In genomic region chr16:17160285-17160854, GRCh38 we compare ENCODE assay signal across 17 cellular contexts.
DNase-seq lines count a peak whose midpoint lies in the region; ATAC-seq, FAIRE-seq and TF ChIP-seq lines count a peak whose summit lies in the region.
"Had no signal": no experiment of that assay in that cellular context is flagged by ENCODE, and none has a peak within 500 bp of the region (broad histone marks: within the 10 kb centered on the region; RNA-seq: fewer than 3 reads in every experiment).

No MANE protein-coding gene starts in this region.

- no peak for FAIRE-seq in astrocyte (lab: Jason Lieb, UNC)
- FAIRE-seq: GM12892 had no signal

- H3K9me2 ChIP-seq in hepatocyte (replicated peaks; ENCODE audit: insufficient read depth), result no peaks in the 10 kb centered on the region

- H3K9me3 Mint-ChIP-seq in astrocyte (ENCODE audit: unreplicated experiment), result peaks cover 2% of the 10 kb centered on the region
- H3K9me3 Mint-ChIP-seq: activated T-cell treated with anti-CD3 and anti-CD28 coated beads, Interleukin-2, amount 50 U/mL, for 24 hours had no signal

- H3K4me1 ChIP-seq in astrocyte (ENCODE audit: insufficient read depth, low read length) (peaks cover 18% of the 10 kb centered on the region), mesendoderm (ENCODE audit: control insufficient read depth, low read depth, low read length) (no peaks in the 10 kb centered on the region), hepatocyte (ENCODE audit: insufficient read depth) (no peaks in the 10 kb centered on the region)
- H3K4me1 ChIP-seq: esophagus squamous epithelium, suprapubic skin had no signal

- no CpG with 5 or more reads among the region's 18 CpGs for WGBS in mesendoderm (ENCODE audit: extremely low coverage, insufficient coverage, low lambda C conversion rate)
- 72% methylated on average over 18 of the region's 18 CpGs for WGBS in hepatocyte (ENCODE audit: low lambda C conversion rate, missing lambda C conversion rate)

- H3K56ac ChIP-seq in mesendoderm (ENCODE audit: low read length), result no peak overlapping the region

- no peak overlapping the region for H3K4me3 Mint-ChIP-seq in astrocyte (ENCODE audit: unreplicated experiment)
- H3K4me3 Mint-ChIP-seq: activated T-cell treated with anti-CD3 and anti-CD28 coated beads, Interleukin-2, amount 50 U/mL, for 24 hours; B cell had no signal

- H3K23ac ChIP-seq in mesendoderm (ENCODE audit: low read length), result no peak overlapping the region

- H3K27ac ChIP-seq in astrocyte (ENCODE audit: low read depth, low read length) (no peak overlapping the region), mesendoderm (ENCODE audit: low read depth, low read length) (peak overlapping the region; percentile 5), hepatocyte (no peak overlapping the region), WERI-Rb-1 (no peak overlapping the region)
- H3K27ac ChIP-seq: esophagus squamous epithelium, suprapubic skin had no signal

- no peak overlapping the region for H3K4ac ChIP-seq in mesendoderm (ENCODE audit: low read depth, low read length)

- H3K27me3 ChIP-seq in astrocyte (ENCODE audit: insufficient read depth, low read length) (no peaks in the 10 kb centered on the region), mesendoderm (ENCODE audit: insufficient read depth, low read length, poor library complexity) (no peaks in the 10 kb centered on the region), hepatocyte (no peaks in the 10 kb centered on the region), WERI-Rb-1 (ENCODE audit: insufficient read depth, low read depth, severe bottlenecking) (no peaks in the 10 kb centered on the region)
- H3K27me3 ChIP-seq: esophagus squamous epithelium, suprapubic skin had no signal

- no peak overlapping the region for H4K5ac ChIP-seq in mesendoderm (ENCODE audit: low read length)

- no peak overlapping the region for H2AFZ ChIP-seq in astrocyte (ENCODE audit: low read depth, low read length)
- H2AFZ ChIP-seq in hepatocyte, result no peak overlapping the region

- peaks cover 13% of the 10 kb centered on the region for H3K36me3 ChIP-seq in astrocyte (ENCODE audit: insufficient read depth, low read length)
- H3K36me3 ChIP-seq in mesendoderm (ENCODE audit: control insufficient read depth, insufficient read depth, low read length), result no peaks in the 10 kb centered on the region
- no peaks in the 10 kb centered on the region for H3K36me3 ChIP-seq in hepatocyte (replicated peaks; ENCODE audit: insufficient read depth, low read depth)
- no peaks in the 10 kb centered on the region for H3K36me3 ChIP-seq in WERI-Rb-1

- H3K4me3 ChIP-seq in astrocyte (ENCODE audit: insufficient read depth, low read depth, low read length), result no peak overlapping the region
- H3K4me3 ChIP-seq in mesendoderm (ENCODE audit: low read length), result no peak overlapping the region
- H3K4me3 ChIP-seq in hepatocyte, result no peak overlapping the region
- no peak overlapping the region for H3K4me3 ChIP-seq in WERI-Rb-1 (ENCODE audit: low read depth, low read length)
- H3K4me3 ChIP-seq: esophagus squamous epithelium, suprapubic skin had no signal

- H3K4me2 ChIP-seq in astrocyte (ENCODE audit: low read length) (peak overlapping the region; percentile 62), mesendoderm (ENCODE audit: low read length) (no peak overlapping the region), hepatocyte (no peak overlapping the region)

- peaks cover 68% of the 10 kb centered on the region for H4K20me1 ChIP-seq in astrocyte (ENCODE audit: insufficient read depth, low read length)
- no peaks in the 10 kb centered on the region for H4K20me1 ChIP-seq in hepatocyte (ENCODE audit: insufficient read depth, poor library complexity, severe bottlenecking)

- H3K79me2 ChIP-seq in astrocyte (ENCODE audit: insufficient read depth, low read length) (no peaks in the 10 kb centered on the region), mesendoderm (ENCODE audit: control insufficient read depth, insufficient read depth, low read length) (no peaks in the 10 kb centered on the region), hepatocyte (no peaks in the 10 kb centered on the region)

- H3K18ac ChIP-seq in mesendoderm (ENCODE audit: low read length), result no peak overlapping the region

- no peak overlapping the region for H2BK5ac ChIP-seq in mesendoderm (ENCODE audit: low read length)

- H3K9me3 ChIP-seq in astrocyte (ENCODE audit: insufficient read depth, low read depth, low read length) (no peaks in the 10 kb centered on the region), hepatocyte (ENCODE audit: low read depth) (no peaks in the 10 kb centered on the region), WERI-Rb-1 (ENCODE audit: severe bottlenecking) (no peaks in the 10 kb centered on the region)
- H3K9me3 ChIP-seq: esophagus squamous epithelium, suprapubic skin had no signal

- H3K27me3 Mint-ChIP-seq in astrocyte (ENCODE audit: low read depth, unreplicated experiment), result no peaks in the 10 kb centered on the region
- H3K27me3 Mint-ChIP-seq: activated T-cell treated with anti-CD3 and anti-CD28 coated beads, Interleukin-2, amount 50 U/mL, for 24 hours; B cell had no signal

- no peaks in the 10 kb centered on the region for H3K79me1 ChIP-seq in mesendoderm (ENCODE audit: low read length)

- peaks cover 13% of the 10 kb centered on the region for H3K36me3 Mint-ChIP-seq in astrocyte (ENCODE audit: low read depth, unreplicated experiment)

- no peak overlapping the region for H2BK15ac ChIP-seq in mesendoderm (replicated peaks; ENCODE audit: low read depth)

- H3K4me1 Mint-ChIP-seq in astrocyte (ENCODE audit: low read depth, unreplicated experiment), result peaks cover 6% of the 10 kb centered on the region

- ATAC-seq in GM19023 (IDR thresholded peaks at IDR 0.05; ENCODE audit: unreplicated experiment), result no peak
- ATAC-seq: left ventricle myocardium superior had no signal

- no peak overlapping the region for H4K8ac ChIP-seq in mesendoderm (ENCODE audit: low read depth, low read length)

- H3K27ac Mint-ChIP-seq in astrocyte (ENCODE audit: unreplicated experiment), result no peak overlapping the region
- H3K27ac Mint-ChIP-seq: activated T-cell treated with anti-CD3 and anti-CD28 coated beads, Interleukin-2, amount 50 U/mL, for 24 hours; B cell had no signal

- TF ChIP-seq CTCF in astrocyte (IDR thresholded peaks at IDR 0.05; ENCODE audit: insufficient read depth, low read depth, low read length) (no peak), hepatocyte (IDR thresholded peaks at IDR 0.05; ENCODE audit: poor library complexity) (no peak), WERI-Rb-1 (IDR thresholded peaks at IDR 0.05; ENCODE audit: low read depth, low read length) (no peak)

- H2BK120ac ChIP-seq in mesendoderm (ENCODE audit: low read depth, low read length), result no peak overlapping the region

- H3K9ac ChIP-seq in astrocyte (ENCODE audit: low read length), result no peak overlapping the region
- H3K9ac ChIP-seq in mesendoderm (ENCODE audit: low read length), result no peak overlapping the region

- H2AK5ac ChIP-seq in mesendoderm (ENCODE audit: low read length), result no peak overlapping the region

- DNase-seq in ELR (ENCODE audit: low read depth) (peak; percentile 24), NCI-H1105 treated with DMSO at 0.1 percent for 48 hours (lab: John Stamatoyannopoulos, UW) (peak; percentile 68), astrocyte (ENCODE audit: low read depth) (peak; percentile 68), mesendoderm (peak; percentile 56), AG08396 (ENCODE audit: low spot score) (no peak), hepatocyte (ENCODE audit: low spot score) (no peak), WERI-Rb-1 (no peak)
- DNase-seq: activated T-cell treated with anti-CD3 and anti-CD28 coated beads, Interleukin-2, amount 50 U/mL, for 24 hours; cortex of kidney; esophagus squamous epithelium; hippocampal formation; left ventricle myocardium superior; NCI-H526 treated with DMSO at 0.1 percent for 48 hours had no signal

Comparison
In these comparisons a context has a peak if more than half of its experiments do, and no peak if none do; other contexts are left out.
1. DNase-seq: peak in ELR (single experiment), NCI-H1105 treated with DMSO at 0.1 percent for 48 hours (single experiment), astrocyte (single experiment) and mesendoderm (single experiment); none in AG08396 (single experiment), hepatocyte (single experiment) and WERI-Rb-1 (single experiment).